ENCODE assay signal across 23 cellular contexts in genomic region chr19:31226536-31226935, GRCh38.
"Had no signal": no experiment of that assay in that cellular context is flagged by ENCODE, and none has a peak within 500 bp of the region (broad histone marks: within the 10 kb centered on the region; RNA-seq: fewer than 3 reads in every experiment).

No MANE protein-coding gene starts in this region.

- H3K4me3 ChIP-seq: SJCRH30 had no signal

- H3K27me3 ChIP-seq: SJCRH30 had no signal

- DNase-seq: activated CD4-positive, alpha-beta memory T cell treated with anti-CD3 and anti-CD28 coated beads for 36 hours; activated CD4-positive, alpha-beta T cell treated with anti-CD3 and anti-CD28 coated beads for 1 hour; activated CD8-positive, alpha-beta memory T cell treated with anti-CD3 and anti-CD28 coated beads for 24 hours; activated gamma-delta T cell; activated naive CD4-positive, alpha-beta T cell treated with anti-CD3 and anti-CD28 coated beads for 36 hours; activated T-cell treated with anti-CD3 and anti-CD28 coated beads, Interleukin-2, amount 50 U/mL, for 4 hours; amygdala; NCI-H1048; NCI-H146; NCI-H2029 treated with DMSO at 0.1 percent for 48 hours; NCI-H345; NCI-H510A; NCI-H526 treated with DMSO at 0.1 percent for 48 hours; NK-92 treated with Interleukin-12 subunit alpha and Interleukin-12 subunit beta, amount 100 ng/mL, for 24 hours; OCI-M1; Right ventricle myocardium superior; SJCRH30; T-helper 17 cell; T-helper 9 cell had no signal

- H3K9me3 ChIP-seq: SJCRH30 had no signal

- FAIRE-seq: astrocyte had no signal

- H3K27ac ChIP-seq: RWPE1, SJCRH30 had no signal

- ATAC-seq: Panc1, T-helper 17 cell, WTC11 had no signal

- H3K36me3 ChIP-seq: SJCRH30 had no signal
